ENCODE assay signal across 22 cellular contexts in the genomic region with DNA sequence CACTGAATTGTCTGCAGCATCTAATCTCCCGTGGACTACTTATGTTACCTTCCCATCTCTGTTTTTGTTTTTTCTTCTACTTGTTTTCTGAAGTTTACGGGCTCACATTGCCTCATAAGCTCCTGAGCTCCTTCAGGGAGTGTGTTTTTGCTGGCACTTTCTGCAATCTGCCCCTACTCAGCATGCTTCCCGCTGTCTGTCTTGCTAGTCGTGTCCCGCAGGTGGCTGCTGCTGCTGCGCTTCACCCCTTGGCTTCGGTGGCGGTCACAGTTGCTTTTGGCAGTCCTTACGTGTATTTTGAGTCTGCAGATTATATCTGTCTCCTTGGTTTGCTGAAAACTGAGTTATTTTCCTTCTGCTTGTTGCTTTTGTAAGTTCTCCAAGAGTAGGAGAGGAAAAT. TPM values are rescaled to one million over a fixed set of nuclear protein-coding genes. Genes with fewer than 3 reads are reported as not detected.
DNase-seq lines count a peak whose midpoint lies in the region; ATAC-seq, FAIRE-seq and TF ChIP-seq lines count a peak whose summit lies in the region.
"Had no signal": no experiment of that assay in that cellular context is flagged by ENCODE, and none has a peak within 500 bp of the region (broad histone marks: within the 10 kb centered on the region; RNA-seq: fewer than 3 reads in every experiment).

No MANE protein-coding gene starts in this region.

- peak overlapping the region; percentile 83 for H2AFZ ChIP-seq in GM23338

- no peak overlapping the region for H3K27ac ChIP-seq in GM23338 (ENCODE audit: low read depth)
- peak overlapping the region in 2 of 4 donors; percentile 18 to 61 for H3K27ac ChIP-seq in pancreas

- no peak overlapping the region for H3K4me3 ChIP-seq in GM23338
- no peak overlapping the region for H3K4me3 ChIP-seq in fibroblast of pulmonary artery (replicated peaks; ENCODE audit: low read depth, low read length)
- H3K4me3 ChIP-seq in pancreas, result no peak overlapping the region
- H3K4me3 ChIP-seq: GM12878 had no signal

- no peaks in the 10 kb centered on the region for H3K4me1 ChIP-seq in GM23338 (ENCODE audit: insufficient read depth)
- peaks cover 5 to 17% (median 15%) of the 10 kb centered on the region in 3 donors for H3K4me1 ChIP-seq in pancreas

- no peak overlapping the region for H3K4me2 ChIP-seq in GM23338

- FAIRE-seq in pancreas (lab: Jason Lieb, UNC), result no peak
- FAIRE-seq: frontal cortex, G401.6, GM12878, TTC549 had no signal

- no peaks in the 10 kb centered on the region for H3K79me2 ChIP-seq in GM23338 (replicated peaks; ENCODE audit: insufficient read depth)

- no peaks in the 10 kb centered on the region for H3K36me3 Mint-ChIP-seq in GM23338 (ENCODE audit: low read depth)
- H3K36me3 Mint-ChIP-seq in activated naive CD4-positive, alpha-beta T cell treated with anti-CD3 and anti-CD28 coated beads, Interleukin-2, amount 50 U/mL, for 72 hours, result no peaks in the 10 kb centered on the region
- H3K36me3 Mint-ChIP-seq: activated naive CD8-positive, alpha-beta T cell treated with anti-CD3 and anti-CD28 coated beads, Interleukin-2, amount 10 ng/mL, durations not matched to agents 7 days and 5 days; naive thymus-derived CD8-positive, alpha-beta T cell had no signal

- peaks cover 11% of the 10 kb centered on the region for H3K4me1 Mint-ChIP-seq in GM23338
- H3K4me1 Mint-ChIP-seq: activated naive CD8-positive, alpha-beta T cell treated with anti-CD3 and anti-CD28 coated beads, Interleukin-2, amount 10 ng/mL, durations not matched to agents 7 days and 5 days had no signal

- H3F3A ChIP-seq in GM23338 (replicated peaks; ENCODE audit: low read depth), result no peaks in the 10 kb centered on the region

- H3K27me3 ChIP-seq in GM23338 (ENCODE audit: insufficient read depth), result no peaks in the 10 kb centered on the region
- H3K27me3 ChIP-seq in pancreas, result no peaks in the 10 kb centered on the region

- 25 to 27% methylated on average over 9 of the region's 9 CpGs for WGBS in pancreas, 2 donors

- H3K36me3 ChIP-seq in GM23338 (ENCODE audit: insufficient read depth) (no peaks in the 10 kb centered on the region), pancreas (no peaks in the 10 kb centered on the region)

- peak; percentile 70 for ATAC-seq in GM23338
- peak; percentile 56 to 77 (median 68) for ATAC-seq in pancreas
- no peak for ATAC-seq in activated naive CD4-positive, alpha-beta T cell treated with anti-CD3 and anti-CD28 coated beads, Interleukin-2, amount 50 U/mL, for 72 hours
- ATAC-seq in GM19023 (IDR thresholded peaks at IDR 0.05; ENCODE audit: unreplicated experiment), result no peak
- ATAC-seq in GM21528 (IDR thresholded peaks at IDR 0.05; ENCODE audit: low FRiP score, unreplicated experiment), result no peak
- ATAC-seq: activated T-cell treated with anti-CD3 and anti-CD28 coated beads, Interleukin-2, amount 50 U/mL, for 72 hours; GM12878; naive thymus-derived CD8-positive, alpha-beta T cell had no signal

- H3K27ac Mint-ChIP-seq in GM23338, result no peak overlapping the region
- no peak overlapping the region for H3K27ac Mint-ChIP-seq in activated naive CD4-positive, alpha-beta T cell treated with anti-CD3 and anti-CD28 coated beads, Interleukin-2, amount 50 U/mL, for 72 hours
- H3K27ac Mint-ChIP-seq: activated naive CD8-positive, alpha-beta T cell treated with anti-CD3 and anti-CD28 coated beads, Interleukin-2, amount 10 ng/mL, durations not matched to agents 7 days and 5 days; activated T-cell treated with anti-CD3 and anti-CD28 coated beads, Interleukin-2, amount 50 U/mL, for 72 hours; naive thymus-derived CD8-positive, alpha-beta T cell had no signal

- TF ChIP-seq CTCF in GM23338 (conservative IDR thresholded peaks at IDR 0.05; ENCODE audit: low read depth in 2 of 2) (no peak), fibroblast of pulmonary artery (IDR thresholded peaks at IDR 0.05; ENCODE audit: low read length, missing control alignments) (no peak), pancreas (IDR thresholded peaks at IDR 0.05) (no peak)

- peaks cover 4% of the 10 kb centered on the region for H3K27me3 Mint-ChIP-seq in GM23338 (ENCODE audit: insufficient read depth, low read depth, poor library complexity)

- intact Hi-C loops in pancreas (cut with DNase I), result no loop called here

- H3K9me3 ChIP-seq in pancreas, result no peaks in the 10 kb centered on the region

- H4K20me1 ChIP-seq in GM23338 (replicated peaks; ENCODE audit: insufficient read depth), result no peaks in the 10 kb centered on the region

- H3K4me3 Mint-ChIP-seq in GM23338, result no peak overlapping the region
- H3K4me3 Mint-ChIP-seq: activated naive CD8-positive, alpha-beta T cell treated with anti-CD3 and anti-CD28 coated beads, Interleukin-2, amount 10 ng/mL, durations not matched to agents 7 days and 5 days; activated T-cell treated with anti-CD3 and anti-CD28 coated beads, Interleukin-2, amount 50 U/mL, for 72 hours; naive thymus-derived CD8-positive, alpha-beta T cell had no signal

- no peaks in the 10 kb centered on the region for H3K9me2 ChIP-seq in GM23338 (ENCODE audit: insufficient read depth)

- DNase-seq in GM23338 (ENCODE audit: low spot score), result peak; percentile 34
- DNase-seq in NCI-H69 (lab: John Stamatoyannopoulos, UW), result peak; percentile 27
- peak; percentile 14 for DNase-seq in fibroblast of pulmonary artery (ENCODE audit: low read depth)
- peak in 3 of 6 donors; percentile 45 to 54 (median 49) for DNase-seq in pancreas
- DNase-seq in activated naive CD4-positive, alpha-beta T cell treated with anti-CD3 and anti-CD28 coated beads, Interleukin-2, amount 50 U/mL, for 72 hours (ENCODE audit: low spot score in 2 of 2), result no peak
- DNase-seq in Kasumi-1 (lab: John Stamatoyannopoulos, UW), result no peak
- DNase-seq: activated CD4-positive, alpha-beta T cell treated with anti-CD3 and anti-CD28 coated beads, Interleukin-2, amount 50 U/mL, for 4 hours; activated naive CD8-positive, alpha-beta T cell treated with anti-CD3 and anti-CD28 coated beads, Interleukin-2, amount 10 ng/mL, durations not matched to agents 7 days and 5 days; activated T-cell treated with anti-CD3 and anti-CD28 coated beads, Interleukin-2, amount 50 U/mL, for 72 hours; HCEC 1CT; naive thymus-derived CD8-positive, alpha-beta T cell; NCI-H187; NCI-H524 treated with DMSO at 0.1 percent for 48 hours; retina had no signal

- H3K9me3 Mint-ChIP-seq in GM23338, result no peaks in the 10 kb centered on the region
- H3K9me3 Mint-ChIP-seq in activated naive CD4-positive, alpha-beta T cell treated with anti-CD3 and anti-CD28 coated beads, Interleukin-2, amount 50 U/mL, for 72 hours, result no peaks in the 10 kb centered on the region
- H3K9me3 Mint-ChIP-seq: activated naive CD8-positive, alpha-beta T cell treated with anti-CD3 and anti-CD28 coated beads, Interleukin-2, amount 10 ng/mL, durations not matched to agents 7 days and 5 days; activated T-cell treated with anti-CD3 and anti-CD28 coated beads, Interleukin-2, amount 50 U/mL, for 72 hours; naive thymus-derived CD8-positive, alpha-beta T cell had no signal

TF ChIP-seq in GM23338, 12 proteins besides CTCF, POLR2A, EP300 and RAD21:
- TF ChIP-seq EZH2 (IDR thresholded peaks at IDR 0.05; ENCODE audit: low read depth, unreplicated experiment) (no peak), ETS1 (IDR thresholded peaks at IDR 0.05) (no peak), CREB1 (CRISPR knock-in tag; IDR thresholded peaks at IDR 0.05; ENCODE audit: low read depth) (no peak), POLR2AphosphoS5 (IDR thresholded peaks at IDR 0.05; ENCODE audit: low read depth) (no peak)
TF ChIP-seq in GM23338: peak in this region for 0.

RNA-seq across cellular contexts. Expression of gene FER1L5, which starts 37.3 kb away (rescaled TPM):
- 0.27 and 0.76 TPM in 2 replicates for total RNA-seq in GM23338 (2014; rRNA removed; shearing (Covaris generic))
- polyA plus RNA-seq in GM23338 (2016; fragmentation: Nextera tagmentation; extraction: Ambion mirVana) (0.07 and 0.18 TPM in 2 replicates), pancreas (1 to 10 TPM; 1.2 to 3.2 TPM)
- total RNA-seq in pancreas, result 1 to 10 TPM in 3 of 6 donors, under 1 TPM in 3; 0.93 to 1.5 (median 1.2) TPM
- total RNA-seq in activated naive CD4-positive, alpha-beta T cell treated with anti-CD3 and anti-CD28 coated beads, Interleukin-2, amount 50 U/mL, for 72 hours, result not detected
- total RNA-seq: activated naive CD8-positive, alpha-beta T cell treated with anti-CD3 and anti-CD28 coated beads, Interleukin-2, amount 10 ng/mL, durations not matched to agents 7 days and 5 days; activated T-cell treated with anti-CD3 and anti-CD28 coated beads, Interleukin-2, amount 50 U/mL, for 72 hours; GM12878; HT1080; naive thymus-derived CD8-positive, alpha-beta T cell had no signal
- polyA plus RNA-seq: GM12878, liver had no signal

RNA-seq across cellular contexts. Expression of gene KANSL3, which starts 41.7 kb away (rescaled TPM):
- 27.2 and 31.4 TPM in 2 replicates for total RNA-seq in GM23338 (2014; rRNA removed; shearing (Covaris generic))
- polyA plus RNA-seq in GM23338 (2016; fragmentation: Nextera tagmentation; extraction: Ambion mirVana), result 7.2 and 8.9 TPM in 2 replicates
- total RNA-seq in pancreas, result 10 to 100 TPM; 14.8 to 28.9 (median 18.2) TPM
- polyA plus RNA-seq in pancreas, result 10 to 100 TPM; 20.0 to 27.8 TPM
- total RNA-seq in activated naive CD4-positive, alpha-beta T cell treated with anti-CD3 and anti-CD28 coated beads, Interleukin-2, amount 50 U/mL, for 72 hours, result 10 to 100 TPM; 51.4 to 53.6 TPM

Comparison
In these comparisons a context has a peak if more than half of its experiments do, and no peak if none do; other contexts are left out.
1. ATAC-seq: peak in GM23338 (single experiment) and pancreas (4 of 4); none in activated naive CD4-positive, alpha-beta T cell treated with anti-CD3 and anti-CD28 coated beads, Interleukin-2, amount 50 U/mL, for 72 hours (0 of 2), GM19023 (single experiment) and GM21528 (single experiment).
2. DNase-seq: peak in GM23338 (single experiment), NCI-H69 (single experiment) and fibroblast of pulmonary artery (single experiment); none in activated naive CD4-positive, alpha-beta T cell treated with anti-CD3 and anti-CD28 coated beads, Interleukin-2, amount 50 U/mL, for 72 hours (0 of 2) and Kasumi-1 (0 of 2).